In the genomic region with DNA sequence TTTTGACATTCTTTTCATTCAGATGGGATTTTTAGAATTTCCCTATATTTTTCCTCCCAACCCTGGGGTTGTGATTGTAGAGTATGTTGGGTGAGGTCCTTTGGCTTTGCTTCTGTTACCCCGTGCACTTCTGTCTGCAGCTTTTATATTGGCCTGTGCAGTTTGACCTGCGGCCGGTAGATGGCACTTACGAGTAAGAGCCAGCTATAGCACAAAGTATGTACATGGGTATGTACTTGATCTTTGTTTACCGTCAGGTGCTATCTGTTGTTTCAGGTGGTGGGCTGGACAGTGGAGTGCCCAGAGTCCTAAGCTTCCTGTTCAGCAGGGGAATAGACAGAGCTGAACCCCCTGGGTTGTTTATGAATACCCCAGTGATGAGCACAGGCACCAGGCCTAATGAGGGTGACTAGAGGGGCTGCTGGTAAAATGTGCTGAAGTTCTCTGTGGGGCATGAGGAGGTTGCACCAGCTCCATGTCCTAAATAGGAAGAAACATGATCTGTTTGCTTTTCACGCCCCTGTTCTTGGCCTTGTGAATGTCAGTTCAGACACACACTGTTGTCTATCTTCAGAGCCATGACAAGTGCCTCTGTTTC, we compare ENCODE assay signal across 8 cellular contexts. TPM values are rescaled to one million over a fixed set of nuclear protein-coding genes. Genes with fewer than 3 reads are reported as not detected.
DNase-seq lines count a peak whose midpoint lies in the region; ATAC-seq and TF ChIP-seq lines count a peak whose summit lies in the region.

No MANE protein-coding gene starts in this region.

- no peak overlapping the region for H3K27ac ChIP-seq in DOHH2 (ENCODE audit: low read depth, low read length)
- no peak overlapping the region for H3K27ac ChIP-seq in prostate gland
- H3K27ac ChIP-seq in suprapubic skin: no peak overlapping the region

- no peaks in the 10 kb centered on the region for H3K27me3 ChIP-seq in DOHH2 (ENCODE audit: control insufficient read depth, low read length)
- peaks cover under 1% of the 10 kb centered on the region for H3K27me3 ChIP-seq in prostate gland (replicated peaks; ENCODE audit: insufficient read depth)
- H3K27me3 ChIP-seq in suprapubic skin: no peaks in the 10 kb centered on the region

- intact Hi-C loops in prostate gland (cut with DNase I): no loop called here

- H4K20me1 ChIP-seq in DOHH2 (ENCODE audit: control insufficient read depth, insufficient read depth, low read depth, low read length): no peaks in the 10 kb centered on the region

- H3K4me1 ChIP-seq in DOHH2 (ENCODE audit: control insufficient read depth, low read length) (no peaks in the 10 kb centered on the region), prostate gland (replicated peaks) (no peaks in the 10 kb centered on the region), suprapubic skin (no peaks in the 10 kb centered on the region)

- H3F3A ChIP-seq in DOHH2 (ENCODE audit: control insufficient read depth, insufficient read depth): no peaks in the 10 kb centered on the region

- H3K9me3 ChIP-seq in DOHH2 (ENCODE audit: control insufficient read depth, insufficient read depth, low read length) (no peaks in the 10 kb centered on the region), prostate gland (no peaks in the 10 kb centered on the region), suprapubic skin (peaks cover 4% of the 10 kb centered on the region)

- H3K4me3 ChIP-seq in DOHH2 (ENCODE audit: low read length) (no peak overlapping the region), epithelial cell of proximal tubule (ENCODE audit: low read depth, low read length) (no peak overlapping the region), prostate gland (no peak overlapping the region), suprapubic skin (no peak overlapping the region)

- H3K36me3 ChIP-seq in DOHH2 (ENCODE audit: control insufficient read depth, low read length) (no peaks in the 10 kb centered on the region), prostate gland (no peaks in the 10 kb centered on the region), suprapubic skin (no peaks in the 10 kb centered on the region)

- no peak for TF ChIP-seq EP300 in suprapubic skin (IDR thresholded peaks at IDR 0.05)

- 47% methylated on average over 6 of the region's 6 CpGs for WGBS in prostate gland
- 60% methylated on average over 6 of the region's 6 CpGs for WGBS in suprapubic skin

- TF ChIP-seq POLR2A in prostate gland (IDR thresholded peaks at IDR 0.05) (no peak), suprapubic skin (IDR thresholded peaks at IDR 0.05) (no peak)

- H3K9me2 ChIP-seq in DOHH2 (replicated peaks; ENCODE audit: control insufficient read depth, low read length): no peaks in the 10 kb centered on the region

- no peaks in the 10 kb centered on the region for H3K79me2 ChIP-seq in DOHH2 (ENCODE audit: control insufficient read depth, low read length)

- peak; percentile 9 for DNase-seq in NOMO-1 treated with dmso at 0.1 percent for 144 hours (lab: John Stamatoyannopoulos, UW; ENCODE audit: unreplicated experiment)
- no peak for DNase-seq in epithelial cell of proximal tubule (ENCODE audit: low read depth)
- no peak for DNase-seq in prostate gland (ENCODE audit: low spot score)
- DNase-seq in suprapubic skin (ENCODE audit: low spot score in 2 of 2): no peak
- DNase-seq in middle frontal gyrus (ENCODE audit: extremely low spot score, low spot score): no peak

- ATAC-seq in GM19035 (IDR thresholded peaks at IDR 0.05; ENCODE audit: unreplicated experiment): peak; percentile 92
- ATAC-seq in HG03066 (IDR thresholded peaks at IDR 0.05; ENCODE audit: low read depth, unreplicated experiment): peak; percentile 87

- H3K4me2 ChIP-seq in DOHH2 (ENCODE audit: low read length): no peak overlapping the region

- TF ChIP-seq CTCF in DOHH2 (IDR thresholded peaks at IDR 0.05; ENCODE audit: low read depth, low read length, poor library complexity, severe bottlenecking) (peak; percentile 99), epithelial cell of proximal tubule (conservative IDR thresholded peaks at IDR 0.05; ENCODE audit: low read depth, low read length) (peak; percentile 87), prostate gland (IDR thresholded peaks at IDR 0.05) (peak; percentile 27 to 52 (median 30)), suprapubic skin (IDR thresholded peaks at IDR 0.05) (peak in 1 of 2 donors; percentile 54)

RNA-seq across cellular contexts. Expression of gene THUMPD2, which starts 58.9 kb away (rescaled TPM):
- total RNA-seq in epithelial cell of proximal tubule (5.2 and 6.7 TPM in 2 replicates), prostate gland (10 to 100 TPM; 16.7 to 17.0 TPM), suprapubic skin (10 to 100 TPM in 3 of 4 donors, 1 to 10 TPM in 1; 9.7 to 27.4 (median 14.5) TPM)
